In the genomic region with DNA sequence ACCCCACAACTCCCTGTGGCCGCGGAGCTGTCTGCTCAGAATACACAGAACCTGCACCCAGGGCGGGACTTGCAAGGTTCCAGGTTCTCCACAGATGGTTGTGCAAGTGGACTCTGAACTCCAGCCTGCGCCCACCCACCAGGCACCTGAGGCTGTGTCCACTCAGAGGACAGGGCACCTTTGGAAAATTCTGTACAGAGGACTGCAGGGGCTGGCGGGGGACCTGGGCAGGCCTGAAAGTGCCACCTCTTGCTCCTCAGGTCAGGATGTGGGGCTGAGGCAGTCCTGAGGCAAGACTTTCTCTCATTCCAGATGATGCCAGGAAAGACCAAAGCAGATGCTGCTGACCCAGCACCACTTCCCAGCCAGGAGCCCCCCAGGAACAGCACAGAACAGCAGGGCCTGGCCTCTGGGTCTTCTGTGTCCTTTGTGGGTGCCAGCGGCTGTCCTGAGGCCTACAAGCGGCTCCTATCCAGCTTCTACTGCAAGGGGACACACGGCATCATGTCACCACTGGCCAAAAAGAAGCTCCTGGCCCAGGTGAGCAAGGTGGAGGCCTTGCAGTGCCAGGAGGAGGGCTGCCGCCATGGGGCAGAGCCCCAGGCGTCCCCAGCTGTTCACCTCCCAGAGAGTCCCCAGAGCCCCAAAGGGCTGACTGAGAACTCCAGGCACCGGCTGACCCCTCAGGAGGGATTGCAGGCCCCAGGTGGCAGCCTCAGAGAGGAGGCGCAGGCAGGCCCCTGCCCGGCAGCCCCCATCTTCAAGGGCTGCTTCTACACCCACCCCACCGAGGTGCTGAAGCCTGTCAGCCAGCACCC, we compare ENCODE assay signal across 1 cellular context.
TF ChIP-seq lines count a peak whose summit lies in the region.

No MANE protein-coding gene starts in this region.

TF ChIP-seq in A549, 52 proteins besides CTCF, POLR2A, EP300 and RAD21 (continued from another document):
- TF ChIP-seq, protein P1, sequence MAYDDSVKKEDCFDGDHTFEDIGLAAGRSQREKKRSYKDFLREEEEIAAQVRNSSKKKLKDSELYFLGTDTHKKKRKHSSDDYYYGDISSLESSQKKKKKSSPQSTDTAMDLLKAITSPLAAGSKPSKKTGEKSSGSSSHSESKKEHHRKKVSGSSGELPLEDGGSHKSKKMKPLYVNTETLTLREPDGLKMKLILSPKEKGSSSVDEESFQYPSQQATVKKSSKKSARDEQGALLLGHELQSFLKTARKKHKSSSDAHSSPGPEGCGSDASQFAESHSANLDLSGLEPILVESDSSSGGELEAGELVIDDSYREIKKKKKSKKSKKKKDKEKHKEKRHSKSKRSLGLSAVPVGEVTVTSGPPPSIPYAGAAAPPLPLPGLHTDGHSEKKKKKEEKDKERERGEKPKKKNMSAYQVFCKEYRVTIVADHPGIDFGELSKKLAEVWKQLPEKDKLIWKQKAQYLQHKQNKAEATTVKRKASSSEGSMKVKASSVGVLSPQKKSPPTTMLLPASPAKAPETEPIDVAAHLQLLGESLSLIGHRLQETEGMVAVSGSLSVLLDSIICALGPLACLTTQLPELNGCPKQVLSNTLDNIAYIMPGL (CRISPR knock-in tag; IDR thresholded peaks at IDR 0.05; ENCODE audit: borderline replicate concordance): no peak
- TF ChIP-seq ELK1 (IDR thresholded peaks at IDR 0.05; ENCODE audit: low read depth, low read length): no peak
